Comparison of ENCODE assay signal across 9 cellular contexts in the genomic region with DNA sequence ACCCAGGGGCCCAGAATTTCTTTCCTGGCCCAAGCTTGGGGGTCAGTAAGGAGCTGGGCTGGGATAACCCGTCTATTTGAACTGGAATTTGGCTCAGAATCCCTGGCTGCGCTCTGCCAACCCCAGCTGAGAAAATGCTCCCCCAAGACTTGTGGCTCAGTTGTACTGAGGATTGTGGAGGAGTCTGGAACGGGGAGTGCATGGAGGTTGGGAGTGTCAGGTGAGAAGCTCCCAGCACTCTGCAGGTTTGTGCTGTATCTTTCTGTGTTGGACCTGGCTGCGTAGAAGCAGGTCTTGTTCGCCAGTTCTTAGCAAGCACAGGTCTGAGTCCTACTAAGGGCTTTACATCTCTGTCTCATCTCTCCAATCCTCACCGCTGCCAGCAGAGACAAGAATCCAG. TPM values are rescaled to one million over a fixed set of nuclear protein-coding genes. Genes with fewer than 3 reads are reported as not detected.
DNase-seq lines count a peak whose midpoint lies in the region; ATAC-seq lines count a peak whose summit lies in the region.
"Had no signal": no experiment of that assay in that cellular context is flagged by ENCODE, and none has a peak within 500 bp of the region (broad histone marks: within the 10 kb centered on the region; RNA-seq: fewer than 3 reads in every experiment).

No MANE protein-coding gene starts in this region.

- peaks cover 15 to 20% of the 10 kb centered on the region in 2 donors for H3K27me3 Mint-ChIP-seq in CD8-positive, alpha-beta memory T cell
- H3K27me3 Mint-ChIP-seq in activated T-cell treated with anti-CD3 and anti-CD28 coated beads, Interleukin-2, amount 50 U/mL, for 4 hours (ENCODE audit: low read depth) = peaks cover 6% of the 10 kb centered on the region

- no peaks in the 10 kb centered on the region for H3K36me3 Mint-ChIP-seq in CD8-positive, alpha-beta memory T cell
- H3K36me3 Mint-ChIP-seq in activated T-cell treated with anti-CD3 and anti-CD28 coated beads, Interleukin-2, amount 50 U/mL, for 4 hours (ENCODE audit: insufficient read depth) = no peaks in the 10 kb centered on the region

- H3K4me1 ChIP-seq in CD8-positive, alpha-beta memory T cell (ENCODE audit: insufficient read depth, low read length) = peaks cover 22% of the 10 kb centered on the region

- CTCF ChIA-PET in CD8-positive, alpha-beta memory T cell (lab: Charles Lee) = interaction anchor here (0.9 to 2.3 kb wide), 3 partner anchors 20 to 117 kb away, joined by 3 to 11 read pairs (median 4); no protein-coding TSS in a partner anchor

- H3K36me3 ChIP-seq in CD8-positive, alpha-beta memory T cell (ENCODE audit: insufficient read depth, low read length) = no peaks in the 10 kb centered on the region

- H3K27ac Mint-ChIP-seq in CD8-positive, alpha-beta memory T cell = peak overlapping the region in 5 of 8 donors; percentile 21 to 78 (median 58)

- H3K9me3 ChIP-seq in CD8-positive, alpha-beta memory T cell (ENCODE audit: low read length) = no peaks in the 10 kb centered on the region

- H3K9me3 Mint-ChIP-seq in CD8-positive, alpha-beta memory T cell = no peaks in the 10 kb centered on the region
- no peaks in the 10 kb centered on the region for H3K9me3 Mint-ChIP-seq in activated T-cell treated with anti-CD3 and anti-CD28 coated beads, Interleukin-2, amount 50 U/mL, for 4 hours

- peak overlapping the region; percentile 1 to 87 (median 65) for H3K4me3 Mint-ChIP-seq in CD8-positive, alpha-beta memory T cell
- peak overlapping the region; percentile 82 for H3K4me3 Mint-ChIP-seq in activated T-cell treated with anti-CD3 and anti-CD28 coated beads, Interleukin-2, amount 50 U/mL, for 4 hours

- H3K27me3 ChIP-seq in CD8-positive, alpha-beta memory T cell (ENCODE audit: insufficient read depth, low read length, poor library complexity, severe bottlenecking) = no peaks in the 10 kb centered on the region

- no peak overlapping the region for H3K27ac ChIP-seq in CD8-positive, alpha-beta memory T cell (ENCODE audit: low read depth, low read length)

- POLR2A ChIA-PET in CD8-positive, alpha-beta memory T cell (lab: Charles Lee) = no interaction called here

- peak in 1 of 5 donors; percentile 31 for DNase-seq in CD8-positive, alpha-beta memory T cell
- no peak for DNase-seq in activated T-cell treated with anti-CD3 and anti-CD28 coated beads, Interleukin-2, amount 50 U/mL, for 4 hours
- DNase-seq in left ventricle myocardium superior = no peak
- peak; percentile 20 for DNase-seq in retina
- DNase-seq in NK-92 treated with Interleukin-12 subunit alpha and Interleukin-12 subunit beta, amount 100 ng/mL, for 24 hours (lab: John Stamatoyannopoulos, UW) = no peak
- DNase-seq in AG08395 (ENCODE audit: low spot score) = no peak
- DNase-seq in activated CD4-positive, CD25-positive, alpha-beta regulatory T cell treated with anti-CD3 and anti-CD28 coated beads, Interleukin-2, amount 50 U/mL, for 72 hours = no peak
- DNase-seq: SIG-M5 had no signal

- H3K4me3 ChIP-seq in CD8-positive, alpha-beta memory T cell (ENCODE audit: low read length) = peak overlapping the region; percentile 32

- intact Hi-C loops in left ventricle myocardium superior (cut with micrococcal nuclease) = no loop called here

- H3K4me1 Mint-ChIP-seq in CD8-positive, alpha-beta memory T cell = peaks cover 23 to 26% (median 23%) of the 10 kb centered on the region in 3 donors
- H3K4me1 Mint-ChIP-seq in activated T-cell treated with anti-CD3 and anti-CD28 coated beads, Interleukin-2, amount 50 U/mL, for 4 hours (ENCODE audit: low read depth) = peaks cover 23% of the 10 kb centered on the region

- no peak for ATAC-seq in activated T-cell treated with anti-CD3 and anti-CD28 coated beads, Interleukin-2, amount 50 U/mL, for 4 hours
- ATAC-seq in left ventricle myocardium superior (peak; percentile 1), HG03095 (IDR thresholded peaks at IDR 0.05; ENCODE audit: unreplicated experiment) (no peak)

RNA-seq across cellular contexts. Expression of a gene that starts 1.6 kb away (rescaled TPM):
- 1 to 10 TPM; 1.4 to 1.7 TPM for total RNA-seq in CD8-positive, alpha-beta memory T cell
- polyA plus RNA-seq in CD8-positive, alpha-beta memory T cell = 11.1 TPM
- total RNA-seq in activated T-cell treated with anti-CD3 and anti-CD28 coated beads, Interleukin-2, amount 50 U/mL, for 4 hours = 1 to 10 TPM; 1.6 to 2.6 (median 2.1) TPM
- 81.0 TPM for total RNA-seq in left ventricle myocardium superior

RNA-seq across cellular contexts. Expression of a gene that starts 53.3 kb away (rescaled TPM):
- 1 to 10 TPM; 5.9 to 6.4 TPM for total RNA-seq in CD8-positive, alpha-beta memory T cell
- polyA plus RNA-seq in CD8-positive, alpha-beta memory T cell = 4.9 TPM
- total RNA-seq in activated T-cell treated with anti-CD3 and anti-CD28 coated beads, Interleukin-2, amount 50 U/mL, for 4 hours = 1 to 10 TPM; 3.1 to 4.7 (median 4.3) TPM
- 12.4 TPM for total RNA-seq in left ventricle myocardium superior

Comparison
In these comparisons a context has a peak if more than half of its experiments do, and no peak if none do; other contexts are left out.
1. RNA of a gene that starts 1.6 kb away (total RNA-seq): 81.0 TPM in left ventricle myocardium superior (single experiment); 1.6 to 2.6 TPM in activated T-cell treated with anti-CD3 and anti-CD28 coated beads, Interleukin-2, amount 50 U/mL, for 4 hours and 1.4 to 1.7 TPM in CD8-positive, alpha-beta memory T cell; every median in the first group is over 10 times any median in the second.